ENCODE assay signal across 19 cellular contexts in genomic region chr6:139172151-139172550, GRCh38. TPM values are rescaled to one million over a fixed set of nuclear protein-coding genes. Genes with fewer than 3 reads are reported as not detected.
DNase-seq lines count a peak whose midpoint lies in the region; ATAC-seq lines count a peak whose summit lies in the region.
"Had no signal": no experiment of that assay in that cellular context is flagged by ENCODE, and none has a peak within 500 bp of the region (broad histone marks: within the 10 kb centered on the region; RNA-seq: fewer than 3 reads in every experiment).

No MANE protein-coding gene starts in this region.

- H3K27ac Mint-ChIP-seq in activated naive CD4-positive, alpha-beta T cell treated with anti-CD3 and anti-CD28 coated beads for 36 hours: peak overlapping the region; percentile 85
- H3K27ac Mint-ChIP-seq in activated naive CD4-positive, alpha-beta T cell treated with anti-CD3 and anti-CD28 coated beads, Interleukin-2, amount 50 U/mL, for 72 hours: peak overlapping the region; percentile 83 to 98
- peak overlapping the region; percentile 80 for H3K27ac Mint-ChIP-seq in stimulated activated effector memory CD8-positive, alpha-beta T cell treated with anti-CD3 and anti-CD28 coated beads, Interleukin-12 subunit alpha, Interleukin-12 subunit beta, amount 100 ng/mL, for 72 hours
- H3K27ac Mint-ChIP-seq: endodermal cell had no signal

- peaks cover 89% of the 10 kb centered on the region for H3K4me1 Mint-ChIP-seq in activated naive CD4-positive, alpha-beta T cell treated with anti-CD3 and anti-CD28 coated beads for 36 hours (ENCODE audit: low read depth)
- H3K4me1 Mint-ChIP-seq in stimulated activated effector memory CD8-positive, alpha-beta T cell treated with anti-CD3 and anti-CD28 coated beads, Interleukin-12 subunit alpha, Interleukin-12 subunit beta, amount 100 ng/mL, for 72 hours: peaks cover 88% of the 10 kb centered on the region
- H3K4me1 Mint-ChIP-seq: endodermal cell had no signal

- CTCF ChIA-PET in activated naive CD4-positive, alpha-beta T cell treated with anti-CD3 and anti-CD28 coated beads for 36 hours (lab: Charles Lee): interaction anchor here (1.0 to 2.1 kb wide), 2 partner anchors 47 to 193 kb away, joined by 3 to 7 read pairs; no protein-coding TSS in a partner anchor

- ATAC-seq in HG02678 (IDR thresholded peaks at IDR 0.05; ENCODE audit: unreplicated experiment): peak; percentile 20
- ATAC-seq in activated naive CD4-positive, alpha-beta T cell treated with anti-CD3 and anti-CD28 coated beads, Interleukin-2, amount 50 U/mL, for 72 hours: no peak
- no peak for ATAC-seq in stimulated activated effector memory CD8-positive, alpha-beta T cell treated with anti-CD3 and anti-CD28 coated beads, Interleukin-12 subunit alpha, Interleukin-12 subunit beta, amount 100 ng/mL, for 72 hours
- no peak for ATAC-seq in HG02571 (IDR thresholded peaks at IDR 0.05; ENCODE audit: unreplicated experiment)
- ATAC-seq: left lobe of liver, psoas muscle had no signal

- intact Hi-C loops in activated naive CD4-positive, alpha-beta T cell treated with anti-CD3 and anti-CD28 coated beads for 36 hours (cut with micrococcal nuclease): loop anchor here (2.0 to 10.0 kb wide), 2 partner anchors 25 to 187 kb away; partner anchors contain the start of gene REPS1

- no peak overlapping the region for H3K4me3 Mint-ChIP-seq in activated naive CD4-positive, alpha-beta T cell treated with anti-CD3 and anti-CD28 coated beads for 36 hours
- H3K4me3 Mint-ChIP-seq in stimulated activated effector memory CD8-positive, alpha-beta T cell treated with anti-CD3 and anti-CD28 coated beads, Interleukin-12 subunit alpha, Interleukin-12 subunit beta, amount 100 ng/mL, for 72 hours: no peak overlapping the region
- H3K4me3 Mint-ChIP-seq: endodermal cell had no signal

- no peak for DNase-seq in activated naive CD4-positive, alpha-beta T cell treated with anti-CD3 and anti-CD28 coated beads for 36 hours
- DNase-seq in activated naive CD4-positive, alpha-beta T cell treated with anti-CD3 and anti-CD28 coated beads, Interleukin-2, amount 50 U/mL, for 16 hours: no peak
- DNase-seq in activated naive CD4-positive, alpha-beta T cell treated with anti-CD3 and anti-CD28 coated beads, Interleukin-2, amount 50 U/mL, for 72 hours (ENCODE audit: low spot score in 2 of 2): no peak
- DNase-seq in stimulated activated effector memory CD8-positive, alpha-beta T cell treated with anti-CD3 and anti-CD28 coated beads, Interleukin-12 subunit alpha, Interleukin-12 subunit beta, amount 100 ng/mL, for 72 hours (ENCODE audit: low spot score in 2 of 2): no peak
- DNase-seq in iPS-NIHi11 (ENCODE audit: low spot score) (no peak), NCI-H128 (lab: John Stamatoyannopoulos, UW; ENCODE audit: unreplicated experiment) (no peak)
- DNase-seq: activated gamma-delta T cell treated with Interleukin-2 at 50 U/mL for 16 hours; endodermal cell; glutamatergic neuron; NCI-H187 treated with DMSO at 0.1 percent for 48 hours; NCI-H226; NCI-H774; psoas muscle; SIG-M5; stimulated activated naive CD4-positive, alpha-beta T cell; trophoblast cell had no signal

- no peaks in the 10 kb centered on the region for H3K27me3 Mint-ChIP-seq in activated naive CD4-positive, alpha-beta T cell treated with anti-CD3 and anti-CD28 coated beads for 36 hours (ENCODE audit: low read depth)

- H3K36me3 Mint-ChIP-seq in activated naive CD4-positive, alpha-beta T cell treated with anti-CD3 and anti-CD28 coated beads for 36 hours (ENCODE audit: low read depth): peaks cover 69% of the 10 kb centered on the region
- H3K36me3 Mint-ChIP-seq in activated naive CD4-positive, alpha-beta T cell treated with anti-CD3 and anti-CD28 coated beads, Interleukin-2, amount 50 U/mL, for 72 hours: peaks cover 28 to 73% of the 10 kb centered on the region in 2 donors
- H3K36me3 Mint-ChIP-seq in stimulated activated effector memory CD8-positive, alpha-beta T cell treated with anti-CD3 and anti-CD28 coated beads, Interleukin-12 subunit alpha, Interleukin-12 subunit beta, amount 100 ng/mL, for 72 hours: peaks cover 99% of the 10 kb centered on the region

- H3K9me3 Mint-ChIP-seq in activated naive CD4-positive, alpha-beta T cell treated with anti-CD3 and anti-CD28 coated beads for 36 hours: no peaks in the 10 kb centered on the region
- no peaks in the 10 kb centered on the region for H3K9me3 Mint-ChIP-seq in activated naive CD4-positive, alpha-beta T cell treated with anti-CD3 and anti-CD28 coated beads, Interleukin-2, amount 50 U/mL, for 72 hours
- H3K9me3 Mint-ChIP-seq in stimulated activated effector memory CD8-positive, alpha-beta T cell treated with anti-CD3 and anti-CD28 coated beads, Interleukin-12 subunit alpha, Interleukin-12 subunit beta, amount 100 ng/mL, for 72 hours: no peaks in the 10 kb centered on the region
- H3K9me3 Mint-ChIP-seq: endodermal cell had no signal

RNA-seq across cellular contexts. Expression of gene HECA, which starts 37.3 kb away (rescaled TPM):
- 10 to 100 TPM; 61.1 to 61.2 TPM for total RNA-seq in activated naive CD4-positive, alpha-beta T cell treated with anti-CD3 and anti-CD28 coated beads for 36 hours
- total RNA-seq in activated naive CD4-positive, alpha-beta T cell treated with anti-CD3 and anti-CD28 coated beads, Interleukin-2, amount 50 U/mL, for 72 hours: 10 to 100 TPM; 59.6 to 83.3 TPM
